Comparison of ENCODE assay signal across 9 cellular contexts in genomic region chr20:1225263-1225728, GRCh38. TPM values are rescaled to one million over a fixed set of nuclear protein-coding genes. Genes with fewer than 3 reads are reported as not detected.
DNase-seq lines count a peak whose midpoint lies in the region; FAIRE-seq and TF ChIP-seq lines count a peak whose summit lies in the region.
"Had no signal": no experiment of that assay in that cellular context is flagged by ENCODE, and none has a peak within 500 bp of the region (broad histone marks: within the 10 kb centered on the region; RNA-seq: fewer than 3 reads in every experiment).

No MANE protein-coding gene starts in this region.

- no peaks in the 10 kb centered on the region for H3K9me3 ChIP-seq in MG63
- no peaks in the 10 kb centered on the region for H3K9me3 ChIP-seq in neural progenitor cell (ENCODE audit: low read depth)
- no peaks in the 10 kb centered on the region for H3K9me3 ChIP-seq in A673 (ENCODE audit: low read depth, low read length, poor library complexity, severe bottlenecking)

- no peaks in the 10 kb centered on the region for H4K20me1 ChIP-seq in neural progenitor cell (ENCODE audit: low read depth)

- TF ChIP-seq CTCF in neural progenitor cell (IDR thresholded peaks at IDR 0.05) (no peak), A673 (conservative IDR thresholded peaks at IDR 0.05; ENCODE audit: low read depth, low read length) (no peak)

- peak overlapping the region; percentile 76 for H3K4me2 ChIP-seq in neural progenitor cell

- no TSS peak for BruUV-seq in A673 (replicated peaks; lab: Mats Ljungman, UMichigan)

- no peak overlapping the region for H3K9ac ChIP-seq in neural progenitor cell

- H3K27me3 Mint-ChIP-seq in dendritic cell treated with granulocyte-macrophage colony-stimulating factor and Interleukin-4, amounts not matched to agents 40 ng/mL and 50 ng/mL, for 4 days = peaks cover 56% of the 10 kb centered on the region
- peaks cover 12% of the 10 kb centered on the region for H3K27me3 Mint-ChIP-seq in neural progenitor cell (ENCODE audit: insufficient read depth, low read depth)

- intact Hi-C loops in dendritic cell treated with granulocyte-macrophage colony-stimulating factor and Interleukin-4, amounts not matched to agents 40 ng/mL and 50 ng/mL, for 4 days (cut with micrococcal nuclease) = no loop called here
- intact Hi-C loops in A673 (cut with micrococcal nuclease; ENCODE audit: unreplicated experiment) = loop anchor here (10.0 kb wide), 1 partner anchor 170 kb away; the partner anchor contains the start of gene FKBP1A

- no peaks in the 10 kb centered on the region for H3K79me2 ChIP-seq in neural progenitor cell (ENCODE audit: low read depth)

- H3F3A ChIP-seq in neural progenitor cell (ENCODE audit: low read depth) = peaks cover 17% of the 10 kb centered on the region

- POLR2A ChIA-PET in A673 (lab: Charles Lee; ENCODE audit: low non-redundant PET) = no interaction called here

- CTCF ChIA-PET in A673 (lab: Charles Lee) = no interaction called here

- H3K4me1 Mint-ChIP-seq in dendritic cell treated with granulocyte-macrophage colony-stimulating factor and Interleukin-4, amounts not matched to agents 40 ng/mL and 50 ng/mL, for 4 days (ENCODE audit: low read depth) = peaks cover 12% of the 10 kb centered on the region
- no peaks in the 10 kb centered on the region for H3K4me1 Mint-ChIP-seq in neural progenitor cell

- peak overlapping the region; percentile 64 for H3K4me3 Mint-ChIP-seq in dendritic cell treated with granulocyte-macrophage colony-stimulating factor and Interleukin-4, amounts not matched to agents 40 ng/mL and 50 ng/mL, for 4 days
- peak overlapping the region; percentile 85 for H3K4me3 Mint-ChIP-seq in neural progenitor cell

- no peak overlapping the region for H3K27ac ChIP-seq in neural progenitor cell
- H3K27ac ChIP-seq in A673 (ENCODE audit: low read depth, low read length, poor library complexity, severe bottlenecking) = no peak overlapping the region

- H3K4me3 ChIP-seq in MG63 (peak overlapping the region; percentile 30), neural progenitor cell (peak overlapping the region; percentile 52), A673 (ENCODE audit: low read depth, low read length, poor library complexity, severe bottlenecking) (no peak overlapping the region)

- H3K4me1 ChIP-seq in neural progenitor cell = no peaks in the 10 kb centered on the region
- H3K4me1 ChIP-seq in A673 (ENCODE audit: insufficient read depth, low read length, poor library complexity, severe bottlenecking) = peaks cover 5% of the 10 kb centered on the region

- H3K36me3 ChIP-seq in MG63 (no peaks in the 10 kb centered on the region), neural progenitor cell (no peaks in the 10 kb centered on the region), A673 (ENCODE audit: insufficient read depth, low read length, poor library complexity, severe bottlenecking) (no peaks in the 10 kb centered on the region)

- no peaks in the 10 kb centered on the region for H3K36me3 Mint-ChIP-seq in dendritic cell treated with granulocyte-macrophage colony-stimulating factor and Interleukin-4, amounts not matched to agents 40 ng/mL and 50 ng/mL, for 4 days (ENCODE audit: low read depth)
- no peaks in the 10 kb centered on the region for H3K36me3 Mint-ChIP-seq in neural progenitor cell

- DNase-seq in COLO829 (ENCODE audit: low spot score) = peak; percentile 29
- DNase-seq in MG63 = no peak
- DNase-seq in neural progenitor cell (ENCODE audit: low spot score) = no peak
- DNase-seq in A673 (ENCODE audit: low spot score) = no peak
- DNase-seq in stimulated activated CD8-positive, alpha-beta memory T cell treated with anti-CD3 and anti-CD28 coated beads, Interleukin-4, amount 100 ng/mL, for 48 hours = no peak
- DNase-seq in stimulated activated naive CD4-positive, alpha-beta T cell (lab: John Stamatoyannopoulos, UW) = no peak
- no peak for DNase-seq in HTR-8/SVneo (ENCODE audit: insufficient read length, low spot score)

- peak overlapping the region; percentile 83 for H2AFZ ChIP-seq in neural progenitor cell (replicated peaks)

- no peak overlapping the region for H3K27ac Mint-ChIP-seq in dendritic cell treated with granulocyte-macrophage colony-stimulating factor and Interleukin-4, amounts not matched to agents 40 ng/mL and 50 ng/mL, for 4 days
- no peak overlapping the region for H3K27ac Mint-ChIP-seq in neural progenitor cell

- H3K27me3 ChIP-seq in MG63 = peaks cover 23% of the 10 kb centered on the region
- peaks cover 63% of the 10 kb centered on the region for H3K27me3 ChIP-seq in neural progenitor cell
- H3K27me3 ChIP-seq in A673 (replicated peaks; ENCODE audit: insufficient read depth, low read depth, low read length, poor library complexity) = peaks cover 33% of the 10 kb centered on the region

- FAIRE-seq in HTR-8/SVneo (lab: Jason Lieb, UNC) = no peak

- H3K9me3 Mint-ChIP-seq in dendritic cell treated with granulocyte-macrophage colony-stimulating factor and Interleukin-4, amounts not matched to agents 40 ng/mL and 50 ng/mL, for 4 days = no peaks in the 10 kb centered on the region
- no peaks in the 10 kb centered on the region for H3K9me3 Mint-ChIP-seq in neural progenitor cell

RNA-seq across cellular contexts. Expression of gene RAD21L1, which starts 0.5 kb away (rescaled TPM):
- total RNA-seq in MG63 (2014; rRNA removed; shearing (Covaris generic); ENCODE audit: low replicate concordance) = 0.10 and 2.4 TPM in 2 replicates
- total RNA-seq in neural progenitor cell (ENCODE audit: low replicate concordance) (not detected in 2 replicates), A673 (2021) (not detected in 2 replicates)
- total RNA-seq: dermis microvascular lymphatic vessel endothelial cell had no signal

RNA-seq across cellular contexts. Expression of gene C20orf202, which starts 22.0 kb away (rescaled TPM):
- not detected in 2 replicates for total RNA-seq in MG63 (2014; rRNA removed; shearing (Covaris generic); ENCODE audit: low replicate concordance)
- total RNA-seq in neural progenitor cell (ENCODE audit: low replicate concordance) = not detected in 2 replicates
- not detected in 2 replicates for total RNA-seq in A673 (2021)

RNA-seq across cellular contexts. Expression of gene TMEM74B, which starts 40.5 kb away (rescaled TPM):
- total RNA-seq in MG63 (2014; rRNA removed; shearing (Covaris generic); ENCODE audit: low replicate concordance) = not detected in 2 replicates
- 2.5 and 4.2 TPM in 2 replicates for total RNA-seq in neural progenitor cell (ENCODE audit: low replicate concordance)
- total RNA-seq in A673 (2021) = 0.31 TPM in 1 of 2 replicates, not detected in the other

RNA-seq across cellular contexts. Expression of gene SNPH, which starts 40.8 kb away (rescaled TPM):
- 3.4 and 5.9 TPM in 2 replicates for total RNA-seq in MG63 (2014; rRNA removed; shearing (Covaris generic); ENCODE audit: low replicate concordance)
- total RNA-seq in neural progenitor cell (ENCODE audit: low replicate concordance) = 0.43 and 0.90 TPM in 2 replicates
- total RNA-seq in A673 (2021) = 0.43 and 0.81 TPM in 2 replicates
